23 cellular contexts compared by ENCODE assay signal in the genomic region with DNA sequence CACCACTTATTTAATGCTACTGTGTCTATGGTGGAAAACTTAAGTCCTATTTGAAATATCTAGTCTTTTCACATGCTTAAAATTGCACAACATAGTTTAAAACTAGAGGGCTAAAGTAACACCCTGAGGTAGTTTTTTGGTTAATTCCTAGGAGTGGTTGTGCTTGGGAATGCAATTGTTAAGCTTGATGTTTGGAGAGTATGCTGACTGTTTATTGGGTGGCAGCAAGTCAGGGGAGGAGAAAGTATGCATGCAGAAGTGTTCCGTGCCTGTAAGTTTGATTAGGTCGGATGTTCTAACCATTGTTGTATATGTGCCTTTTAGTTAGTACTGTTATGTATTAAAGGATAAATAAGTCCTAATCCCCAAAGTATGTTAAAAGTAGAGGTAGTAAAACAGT. TPM values are rescaled to one million over a fixed set of nuclear protein-coding genes. Genes with fewer than 3 reads are reported as not detected.
"Had no signal": no experiment of that assay in that cellular context is flagged by ENCODE, and none has a peak within 500 bp of the region (broad histone marks: within the 10 kb centered on the region; RNA-seq: fewer than 3 reads in every experiment).

No MANE protein-coding gene starts in this region.

- H3K4me3 ChIP-seq: SJSA1, SK-N-MC had no signal

- H3K27ac ChIP-seq: SJSA1, SK-N-MC had no signal

- ATAC-seq: HepG2 had no signal

- DNase-seq: IMR-90, Karpas-422, KG1, MM.1S, NCI-H1092 treated with DMSO at 0.1 percent for 48 hours, NCI-H1436 treated with DMSO at 0.1 percent for 48 hours, NCI-H1694, NCI-H187 treated with DMSO at 0.1 percent for 48 hours, NCI-H2081, NCI-H2171 treated with DMSO at 0.1 percent for 48 hours, NCI-H345, NCI-H446 treated with DMSO at 0.1 percent for 48 hours, NCI-H510A treated with DMSO at 0.1 percent for 48 hours, NCI-H69, NCI-H774, Right ventricle myocardium superior, RPMI8226, SIG-M5 had no signal

- H3K27me3 ChIP-seq: SJSA1 had no signal

- H3K36me3 ChIP-seq: SJSA1 had no signal

- FAIRE-seq: HepG2, RCC 7860 had no signal

- H3K9me3 ChIP-seq: SJSA1 had no signal

RNA-seq across cellular contexts. Expression of a gene that starts 40.5 kb away (rescaled TPM):
- total RNA-seq: Right ventricle myocardium superior had no signal

RNA-seq across cellular contexts. Expression of a gene that starts 55.6 kb away (rescaled TPM):
- total RNA-seq: HepG2, HT1080, IMR-90, Right ventricle myocardium superior, SJSA1 had no signal
- polyA plus RNA-seq: HepG2, IMR-90 had no signal
